Comparison of ENCODE assay signal across 15 cellular contexts in genomic region chr3:46017720-46018119, GRCh38. TPM values are rescaled to one million over a fixed set of nuclear protein-coding genes. Genes with fewer than 3 reads are reported as not detected.
DNase-seq lines count a peak whose midpoint lies in the region; TF ChIP-seq lines count a peak whose summit lies in the region.
"Had no signal": no experiment of that assay in that cellular context is flagged by ENCODE, and none has a peak within 500 bp of the region (broad histone marks: within the 10 kb centered on the region; RNA-seq: fewer than 3 reads in every experiment).

No MANE protein-coding gene starts in this region.

- H3K4me3 ChIP-seq in coronary artery: no peak overlapping the region
- H3K4me3 ChIP-seq: heart left ventricle, skin epidermis had no signal

- H3K27ac ChIP-seq in coronary artery: no peak overlapping the region
- H3K27ac ChIP-seq: heart left ventricle, skin epidermis had no signal

- DNase-seq in ELR (ENCODE audit: low read depth) (peak; percentile 20), M059J (ENCODE audit: low read depth) (peak; percentile 18), ecto neural progenitor cell (ENCODE audit: low spot score) (peak; percentile 15), renal cortical epithelial cell (ENCODE audit: low read depth) (peak; percentile 54), NCI-H2196 (lab: John Stamatoyannopoulos, UW; ENCODE audit: unreplicated experiment) (no peak), NCI-H2196 treated with DMSO at 0.1 percent for 48 hours (lab: John Stamatoyannopoulos, UW; ENCODE audit: unreplicated experiment) (no peak), coronary artery (ENCODE audit: low spot score) (no peak)
- DNase-seq: activated effector memory CD4-positive, alpha-beta T cell treated with Interleukin-2 at 50 U/mL for 16 hours; heart left ventricle; left cardiac atrium; NCI-H2029; nephron progenitor cell had no signal

- TF ChIP-seq CTCF in coronary artery (IDR thresholded peaks at IDR 0.05): no peak

RNA-seq across cellular contexts. Expression of gene XCR1, which starts 9.6 kb away (rescaled TPM):
- not detected in 2 replicates for total RNA-seq in M059J (2014; rRNA removed; shearing (Covaris generic))
- not detected in 2 replicates for total RNA-seq in renal cortical epithelial cell
- total RNA-seq: SK-MEL-5, temporal lobe had no signal

RNA-seq across cellular contexts. Expression of gene FYCO1, which starts 22.1 kb away (rescaled TPM):
- total RNA-seq in M059J (2014; rRNA removed; shearing (Covaris generic)): 3.8 and 7.8 TPM in 2 replicates
- total RNA-seq in renal cortical epithelial cell: 11.1 and 46.2 TPM in 2 replicates

Comparison
In these comparisons a context has a peak if more than half of its experiments do, and no peak if none do; other contexts are left out.
1. DNase-seq: peak in ELR (single experiment), M059J (single experiment), ecto neural progenitor cell (single experiment) and renal cortical epithelial cell (single experiment); none in NCI-H2196 (single experiment), NCI-H2196 treated with DMSO at 0.1 percent for 48 hours (single experiment) and coronary artery (single experiment).